In the genomic region with DNA sequence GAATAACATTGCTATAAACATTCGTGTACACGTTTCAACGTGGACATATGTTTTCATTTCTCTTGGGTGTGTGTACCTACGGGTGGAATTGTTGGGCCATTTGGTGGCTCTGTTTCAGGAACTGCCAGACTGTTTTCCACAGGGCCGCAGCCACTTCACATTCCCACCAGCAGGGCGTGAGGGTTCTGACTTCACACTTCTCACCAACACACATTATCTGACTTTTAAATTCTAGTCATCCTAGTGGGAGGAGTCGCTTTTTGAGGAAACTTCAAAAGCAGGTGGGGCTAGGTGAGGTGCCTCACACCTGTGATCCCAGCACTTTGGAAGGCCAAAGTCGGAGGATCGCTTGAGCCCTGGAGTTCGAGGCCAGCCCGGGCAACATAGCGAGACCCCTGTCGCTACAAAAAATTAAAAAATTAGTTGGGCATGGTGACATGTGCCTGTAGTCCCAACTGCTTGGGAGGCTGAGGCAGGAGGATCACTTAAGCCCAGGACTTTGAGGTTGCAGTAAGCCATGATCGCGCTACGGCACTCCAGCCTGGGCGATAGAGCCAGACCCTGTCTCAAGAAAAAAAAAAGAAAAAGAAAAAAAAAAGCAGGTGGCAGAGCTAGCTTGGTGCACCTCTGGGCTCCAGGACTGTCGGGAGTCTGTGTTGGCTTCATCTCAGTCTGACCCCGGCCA, we compare ENCODE assay signal across 10 cellular contexts. TPM values are rescaled to one million over a fixed set of nuclear protein-coding genes. Genes with fewer than 3 reads are reported as not detected.
DNase-seq lines count a peak whose midpoint lies in the region; ATAC-seq, FAIRE-seq and TF ChIP-seq lines count a peak whose summit lies in the region.
"Had no signal": no experiment of that assay in that cellular context is flagged by ENCODE, and none has a peak within 500 bp of the region (broad histone marks: within the 10 kb centered on the region; RNA-seq: fewer than 3 reads in every experiment).

No MANE protein-coding gene starts in this region.

- H4K20me1 ChIP-seq in PC-9 (ENCODE audit: insufficient read depth), result no peaks in the 10 kb centered on the region

- H3K4me3 ChIP-seq in PC-9 (no peak overlapping the region), fibroblast of villous mesenchyme (ENCODE audit: low read depth, low read length) (no peak overlapping the region)

- no peak for FAIRE-seq in urothelium cell line (lab: Jason Lieb, UNC)

- no peaks in the 10 kb centered on the region for H3K9me3 ChIP-seq in PC-9 (ENCODE audit: insufficient read depth, low read depth)
- no peaks in the 10 kb centered on the region for H3K9me3 ChIP-seq in CD4-positive, alpha-beta T cell (ENCODE audit: control insufficient read depth, low read length)

- no peak overlapping the region for H2AFZ ChIP-seq in PC-9

- H3K4me1 ChIP-seq in PC-9 (replicated peaks; ENCODE audit: insufficient read depth), result peaks cover 14% of the 10 kb centered on the region; the same call in 1 of the 2 replicates

- H3K9me3 Mint-ChIP-seq in CD4-positive, alpha-beta T cell, result no peaks in the 10 kb centered on the region
- H3K9me3 Mint-ChIP-seq: activated naive CD8-positive, alpha-beta T cell treated with anti-CD3 and anti-CD28 coated beads for 36 hours had no signal

- H3K79me2 ChIP-seq in PC-9 (ENCODE audit: low read depth), result no peaks in the 10 kb centered on the region

- TF ChIP-seq CTCF in PC-9 (conservative IDR thresholded peaks at IDR 0.05) (peak; percentile 72), fibroblast of villous mesenchyme (IDR thresholded peaks at IDR 0.05; ENCODE audit: insufficient read depth, low read depth, low read length) (peak; percentile 77)
- no peak for TF ChIP-seq CTCF in CD4-positive, alpha-beta T cell (IDR thresholded peaks at IDR 0.05)

- no peak overlapping the region for H3K27ac Mint-ChIP-seq in CD4-positive, alpha-beta T cell
- H3K27ac Mint-ChIP-seq: activated naive CD8-positive, alpha-beta T cell treated with anti-CD3 and anti-CD28 coated beads for 36 hours had no signal

- H3K36me3 ChIP-seq in PC-9 (ENCODE audit: low read depth), result no peaks in the 10 kb centered on the region

- POLR2A ChIA-PET in PC-9 (lab: Charles Lee; ENCODE audit: unreplicated experiment), result no interaction called here
- POLR2A ChIA-PET in CD4-positive, alpha-beta T cell (lab: Charles Lee), result no interaction called here

- H3K4me2 ChIP-seq in PC-9, result no peak overlapping the region; the same call in 1 of the 2 replicates

- ATAC-seq in Right ventricle myocardium superior (ENCODE audit: poor library complexity), result no peak
- no peak for ATAC-seq in left ventricle myocardium superior
- no peak for ATAC-seq in CD4-positive, alpha-beta T cell (ENCODE audit: poor library complexity)
- ATAC-seq in HG03457 (IDR thresholded peaks at IDR 0.05; ENCODE audit: unreplicated experiment), result no peak

- CTCF ChIA-PET in PC-9 (lab: Charles Lee), result interaction anchor here (0.5 to 0.8 kb wide), 2 partner anchors 15 to 28 kb away, joined by 3 read pairs; a partner anchor contains a TSS
- CTCF ChIA-PET in CD4-positive, alpha-beta T cell (lab: Charles Lee), result no interaction called here

- no peaks in the 10 kb centered on the region for H3F3A ChIP-seq in PC-9 (ENCODE audit: insufficient read depth, low read depth)

- no peaks in the 10 kb centered on the region for H3K27me3 ChIP-seq in PC-9 (ENCODE audit: insufficient read depth, low read depth)
- peaks cover 35% of the 10 kb centered on the region for H3K27me3 ChIP-seq in CD4-positive, alpha-beta T cell (ENCODE audit: control insufficient read depth, insufficient read depth, low read length)

- no peaks in the 10 kb centered on the region for H3K4me1 Mint-ChIP-seq in CD4-positive, alpha-beta T cell (ENCODE audit: low read depth)
- H3K4me1 Mint-ChIP-seq: activated naive CD8-positive, alpha-beta T cell treated with anti-CD3 and anti-CD28 coated beads for 36 hours had no signal

- no peaks in the 10 kb centered on the region for H3K9me2 ChIP-seq in PC-9 (ENCODE audit: insufficient read depth)

- H3K27ac ChIP-seq in PC-9, result no peak overlapping the region
- no peak overlapping the region for H3K27ac ChIP-seq in CD4-positive, alpha-beta T cell (ENCODE audit: low read depth, low read length)

- H3K36me3 Mint-ChIP-seq in CD4-positive, alpha-beta T cell (ENCODE audit: low read depth), result no peaks in the 10 kb centered on the region
- H3K36me3 Mint-ChIP-seq: activated naive CD8-positive, alpha-beta T cell treated with anti-CD3 and anti-CD28 coated beads for 36 hours had no signal

- peaks cover 68% of the 10 kb centered on the region for H3K27me3 Mint-ChIP-seq in CD4-positive, alpha-beta T cell

- DNase-seq in Right ventricle myocardium superior (peak; percentile 13), left ventricle myocardium superior (no peak), PC-9 (peak; percentile 43 to 63), fibroblast of villous mesenchyme (ENCODE audit: low read depth) (peak; percentile 26), urothelium cell line (ENCODE audit: low spot score) (peak; percentile 60), nucleus accumbens (lab: John Stamatoyannopoulos, UW) (no peak)
- no peak for DNase-seq in CD4-positive, alpha-beta T cell
- DNase-seq: activated naive CD8-positive, alpha-beta T cell treated with anti-CD3 and anti-CD28 coated beads for 36 hours; SHP77 had no signal

- intact Hi-C loops in Right ventricle myocardium superior (cut with DNase I), result no loop called here
- intact Hi-C loops in left ventricle myocardium superior (cut with micrococcal nuclease), result no loop called here
- intact Hi-C loops in PC-9 (cut with micrococcal nuclease; ENCODE audit: unreplicated experiment), result no loop called here
- intact Hi-C loops in CD4-positive, alpha-beta T cell (cut with DNase I, micrococcal nuclease), result no loop called here

- no TSS peak for BruUV-seq in PC-9 (replicated peaks; lab: Mats Ljungman, UMichigan)

- no peak overlapping the region for H3K4me3 Mint-ChIP-seq in CD4-positive, alpha-beta T cell
- H3K4me3 Mint-ChIP-seq: activated naive CD8-positive, alpha-beta T cell treated with anti-CD3 and anti-CD28 coated beads for 36 hours had no signal

RNA-seq across cellular contexts. Expression of a gene that starts 28.5 kb away (rescaled TPM):
- total RNA-seq in Right ventricle myocardium superior (27.4 TPM), left ventricle myocardium superior (31.7 TPM), PC-9 (2021) (81.1 and 82.1 TPM in 2 replicates), fibroblast of villous mesenchyme (34.5 and 38.0 TPM in 2 replicates)
- total RNA-seq in CD4-positive, alpha-beta T cell, result 1 to 10 TPM; 7.8 to 7.9 TPM

RNA-seq across cellular contexts. Expression of a gene that starts 45.3 kb away (rescaled TPM):
- total RNA-seq in Right ventricle myocardium superior (not detected), left ventricle myocardium superior (not detected), PC-9 (2021) (not detected in 2 replicates), fibroblast of villous mesenchyme (not detected in 2 replicates)
- total RNA-seq in CD4-positive, alpha-beta T cell, result not detected
- total RNA-seq: activated naive CD8-positive, alpha-beta T cell treated with anti-CD3 and anti-CD28 coated beads for 36 hours had no signal

RNA-seq across cellular contexts. Expression of a gene that starts 45.5 kb away (rescaled TPM):
- total RNA-seq in Right ventricle myocardium superior (not detected), left ventricle myocardium superior (not detected), PC-9 (2021) (not detected in 2 replicates), fibroblast of villous mesenchyme (not detected in 2 replicates)
- total RNA-seq in CD4-positive, alpha-beta T cell, result not detected

Comparison
In these comparisons a context has a peak if more than half of its experiments do, and no peak if none do; other contexts are left out.
1. DNase-seq: peak in Right ventricle myocardium superior (single experiment), PC-9 (2 of 2), fibroblast of villous mesenchyme (single experiment) and urothelium cell line (single experiment); none in left ventricle myocardium superior (single experiment), CD4-positive, alpha-beta T cell (0 of 10) and nucleus accumbens (0 of 56).